Comparison of ENCODE assay signal across 4 cellular contexts in the genomic region with DNA sequence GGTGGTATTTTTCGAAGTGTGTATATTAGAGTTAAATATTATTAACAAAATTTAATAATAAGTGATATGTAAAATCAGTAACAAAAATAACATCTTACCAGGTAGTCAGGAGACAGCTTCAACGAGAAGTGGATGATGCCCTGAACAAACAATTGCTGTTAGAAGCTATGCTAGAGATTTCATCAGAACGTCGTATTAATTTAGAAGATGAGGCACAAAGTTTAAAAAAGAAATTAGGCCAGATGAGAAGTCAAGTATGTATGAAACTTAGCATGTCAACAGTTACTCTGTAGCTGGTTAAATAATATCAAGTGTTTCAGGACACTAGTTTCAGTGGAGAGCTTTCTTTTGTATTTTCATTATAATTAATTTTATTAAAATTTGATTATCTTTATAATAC. TPM values are rescaled to one million over a fixed set of nuclear protein-coding genes. Genes with fewer than 3 reads are reported as not detected.
"Had no signal": no experiment of that assay in that cellular context is flagged by ENCODE, and none has a peak within 500 bp of the region (broad histone marks: within the 10 kb centered on the region; RNA-seq: fewer than 3 reads in every experiment).

No MANE protein-coding gene starts in this region.

RNA-seq across cellular contexts. Expression of a gene that starts 34.0 kb away (rescaled TPM):
- total RNA-seq: LHCN-M2, M059J, MCF 10A, NCI-H460 had no signal
